ENCODE assay signal across 23 cellular contexts in genomic region chr2:169526451-169526850, GRCh38. TPM values are rescaled to one million over a fixed set of nuclear protein-coding genes. Genes with fewer than 3 reads are reported as not detected.
A peak's percentile ranks its signal among the peaks of the same experiment; 100 is the strongest.
DNase-seq lines count a peak whose midpoint lies in the region; ATAC-seq, FAIRE-seq and TF ChIP-seq lines count a peak whose summit lies in the region.
"Had no signal": no experiment of that assay in that cellular context is flagged by ENCODE, and none has a peak within 500 bp of the region (broad histone marks: within the 10 kb centered on the region; RNA-seq: fewer than 3 reads in every experiment).

No MANE protein-coding gene starts in this region.

- H4K8ac ChIP-seq in neuronal stem cell (ENCODE audit: low read depth, low read length): no peak overlapping the region

- H3K18ac ChIP-seq in neuronal stem cell (ENCODE audit: low read length): no peak overlapping the region

- H3K9ac ChIP-seq in neuronal stem cell (ENCODE audit: low read depth, low read length, poor library complexity): no peak overlapping the region
- H3K9ac ChIP-seq: SK-N-SH had no signal

- H3K4me1 Mint-ChIP-seq in activated naive CD8-positive, alpha-beta T cell treated with anti-CD3 and anti-CD28 coated beads for 36 hours: no peaks in the 10 kb centered on the region
- no peaks in the 10 kb centered on the region for H3K4me1 Mint-ChIP-seq in CD14-positive monocyte

- FAIRE-seq in bronchial epithelial cell (lab: Jason Lieb, UNC): no peak
- FAIRE-seq: A204.1 had no signal

- no peak overlapping the region for H3K14ac ChIP-seq in neuronal stem cell (ENCODE audit: low read length)

- H2BK15ac ChIP-seq in neuronal stem cell (ENCODE audit: low read length): no peak overlapping the region

- H3K27me3 ChIP-seq in bronchial epithelial cell (ENCODE audit: control insufficient read depth, insufficient read depth, low read length): no peaks in the 10 kb centered on the region
- no peaks in the 10 kb centered on the region for H3K27me3 ChIP-seq in neuronal stem cell (ENCODE audit: control insufficient read depth in 3 of 3, insufficient read depth in 3 of 3, low read depth in 1 of 3, low read length in 3 of 3)
- no peaks in the 10 kb centered on the region for H3K27me3 ChIP-seq in right cardiac atrium (ENCODE audit: control insufficient read depth, insufficient read depth)
- H3K27me3 ChIP-seq: BE2C had no signal

- no peak overlapping the region for H3K4me3 Mint-ChIP-seq in activated naive CD8-positive, alpha-beta T cell treated with anti-CD3 and anti-CD28 coated beads for 36 hours
- H3K4me3 Mint-ChIP-seq in CD14-positive monocyte: no peak overlapping the region
- H3K4me3 Mint-ChIP-seq: CD4-positive, alpha-beta T cell had no signal

- no peak overlapping the region for H2BK12ac ChIP-seq in neuronal stem cell (ENCODE audit: low read length)

- H3K9me3 ChIP-seq in neuronal stem cell (replicated peaks in 1 of 2; ENCODE audit: control insufficient read depth in 2 of 2, insufficient read depth in 1 of 2, low read depth in 1 of 2, low read length in 2 of 2) (no peaks in the 10 kb centered on the region), right cardiac atrium (ENCODE audit: control insufficient read depth, low read length) (no peaks in the 10 kb centered on the region)
- H3K9me3 ChIP-seq: BE2C, Caco-2, SK-N-SH had no signal

- peaks cover 9% of the 10 kb centered on the region for H3K36me3 Mint-ChIP-seq in activated naive CD8-positive, alpha-beta T cell treated with anti-CD3 and anti-CD28 coated beads for 36 hours
- H3K36me3 Mint-ChIP-seq in CD14-positive monocyte: peaks cover 18 to 24% of the 10 kb centered on the region in 2 donors

- H3K27ac Mint-ChIP-seq in activated naive CD8-positive, alpha-beta T cell treated with anti-CD3 and anti-CD28 coated beads for 36 hours: no peak overlapping the region
- H3K27ac Mint-ChIP-seq in CD14-positive monocyte: no peak overlapping the region
- H3K27ac Mint-ChIP-seq: CD4-positive, alpha-beta T cell had no signal

- no peak overlapping the region for H2AK5ac ChIP-seq in neuronal stem cell (ENCODE audit: low read depth, low read length)

- no peaks in the 10 kb centered on the region for H3K9me3 Mint-ChIP-seq in activated naive CD8-positive, alpha-beta T cell treated with anti-CD3 and anti-CD28 coated beads for 36 hours
- no peaks in the 10 kb centered on the region for H3K9me3 Mint-ChIP-seq in CD14-positive monocyte
- H3K9me3 Mint-ChIP-seq: CD4-positive, alpha-beta T cell had no signal

- intact Hi-C loops in right cardiac atrium (cut with DNase I) (loop anchor here in 1 of 4 donors (5.0 kb wide), 1 partner anchor 461 kb away; no protein-coding TSS in a partner anchor), CD14-positive monocyte (cut with micrococcal nuclease) (loop anchor here (10.0 kb wide), 1 partner anchor 398 kb away; no protein-coding TSS in a partner anchor)

- TF ChIP-seq CTCF in bronchial epithelial cell (IDR thresholded peaks at IDR 0.05; ENCODE audit: insufficient read depth, low read length, severe bottlenecking) (no peak), CD14-positive monocyte (IDR thresholded peaks at IDR 0.05) (no peak)

- H3K27ac ChIP-seq in neuronal stem cell (replicated peaks; ENCODE audit: low read length): peak overlapping the region; percentile 34
- no peak overlapping the region for H3K27ac ChIP-seq in right cardiac atrium (ENCODE audit: low read length)

- H2AFZ ChIP-seq in neuronal stem cell (ENCODE audit: low read length): no peak overlapping the region

- no peak overlapping the region for H3K4me2 ChIP-seq in neuronal stem cell (ENCODE audit: insufficient read depth, low read length, poor library complexity, severe bottlenecking)
- H3K4me2 ChIP-seq: SK-N-SH had no signal

- ATAC-seq in GM18502 (IDR thresholded peaks at IDR 0.05; ENCODE audit: poor library complexity, unreplicated experiment) (no peak), right cardiac atrium (no peak)

- H2BK5ac ChIP-seq in neuronal stem cell (ENCODE audit: low read length): no peak overlapping the region

- no peak overlapping the region for H3K4ac ChIP-seq in neuronal stem cell (ENCODE audit: low read length)

- peak; percentile 69 for DNase-seq in ELR (ENCODE audit: low read depth)
- peak; percentile 58 for DNase-seq in LHCN-M2 (ENCODE audit: low read depth)
- peak; percentile 60 for DNase-seq in bronchial epithelial cell (ENCODE audit: low read depth)
- no peak for DNase-seq in neuronal stem cell (ENCODE audit: low spot score)
- no peak for DNase-seq in right cardiac atrium
- no peak for DNase-seq in activated naive CD8-positive, alpha-beta T cell treated with anti-CD3 and anti-CD28 coated beads for 36 hours
- no peak for DNase-seq in CD14-positive monocyte (ENCODE audit: low spot score)
- DNase-seq: BE2C; Caco-2; CD4-positive, alpha-beta T cell; DMS153; Karpas-422; MM.1S; NCI-H1092 treated with DMSO at 0.1 percent for 48 hours; NCI-H2081; NCI-H774; SHP77; SK-N-SH had no signal

- H3K36me3 ChIP-seq in bronchial epithelial cell (ENCODE audit: control insufficient read depth, insufficient read depth, low read length): no peaks in the 10 kb centered on the region
- H3K36me3 ChIP-seq in neuronal stem cell (replicated peaks in 1 of 2; ENCODE audit: control insufficient read depth in 2 of 2, insufficient read depth in 2 of 2, low read length in 2 of 2): peaks cover 4 to 20% of the 10 kb centered on the region in 2 donors
- H3K36me3 ChIP-seq: BE2C had no signal

- H3K23ac ChIP-seq in neuronal stem cell (ENCODE audit: low read depth, low read length, poor library complexity): no peak overlapping the region

- no peaks in the 10 kb centered on the region for H3K27me3 Mint-ChIP-seq in activated naive CD8-positive, alpha-beta T cell treated with anti-CD3 and anti-CD28 coated beads for 36 hours
- no peaks in the 10 kb centered on the region for H3K27me3 Mint-ChIP-seq in CD14-positive monocyte (ENCODE audit: low read depth in 3 of 3)
- H3K27me3 Mint-ChIP-seq: CD4-positive, alpha-beta T cell had no signal

- no peaks in the 10 kb centered on the region for H3K79me1 ChIP-seq in neuronal stem cell (ENCODE audit: low read depth, low read length)

- no peak overlapping the region for H2BK120ac ChIP-seq in neuronal stem cell (ENCODE audit: low read depth, low read length)

- H4K91ac ChIP-seq in neuronal stem cell (ENCODE audit: low read depth, low read length, poor library complexity): no peak overlapping the region

- H3K4me1 ChIP-seq in neuronal stem cell (ENCODE audit: control insufficient read depth in 2 of 2, insufficient read depth in 1 of 2, low read depth in 1 of 2, low read length in 2 of 2) (peaks cover 2 to 5% of the 10 kb centered on the region in 2 donors), right cardiac atrium (ENCODE audit: control insufficient read depth, insufficient read depth, low read length) (no peaks in the 10 kb centered on the region)
- H3K4me1 ChIP-seq: BE2C, Caco-2 had no signal

- H3K4me3 ChIP-seq in bronchial epithelial cell (ENCODE audit: low read depth, low read length) (no peak overlapping the region), neuronal stem cell (ENCODE audit: low read length in 2 of 2) (no peak overlapping the region), right cardiac atrium (ENCODE audit: low read length) (no peak overlapping the region)

RNA-seq across cellular contexts. Expression of gene KLHL41, which starts 16.9 kb away (rescaled TPM):
- 32.3 and 91.1 TPM in 2 replicates for total RNA-seq in LHCN-M2 (2014; rRNA removed)
- 34.2 TPM for polyA plus RNA-seq in LHCN-M2 (2012)
- total RNA-seq in bronchial epithelial cell: under 0.01 TPM in 1 of 2 replicates, not detected in the other
- 0.45 TPM for polyA plus RNA-seq in neuronal stem cell (2013, experiment 1 of 2)
- 0.44 TPM for polyA plus RNA-seq in neuronal stem cell (2013, experiment 2 of 2)
- 100 to 1,000 TPM in 1 of 4 donors, 10 to 100 TPM in 3; 82.1 to 165 (median 88.6) TPM for total RNA-seq in right cardiac atrium
- polyA plus RNA-seq in right cardiac atrium: 62.2 TPM
- total RNA-seq in activated naive CD8-positive, alpha-beta T cell treated with anti-CD3 and anti-CD28 coated beads for 36 hours: under 1 TPM; 0.14 to 0.20 TPM
- polyA plus RNA-seq in CD14-positive monocyte: not detected
- total RNA-seq: Caco-2; CD4-positive, alpha-beta T cell; HT-29; NCI-H460; OCI-LY7 had no signal

RNA-seq across cellular contexts. Expression of gene BBS5, which starts 47.2 kb away (rescaled TPM):
- total RNA-seq in LHCN-M2 (2014; rRNA removed) (6.0 and 7.2 TPM in 2 replicates), bronchial epithelial cell (1.3 and 3.2 TPM in 2 replicates), right cardiac atrium (1 to 10 TPM; 8.3 to 9.6 (median 8.9) TPM)
- 2.0 TPM for polyA plus RNA-seq in LHCN-M2 (2012)
- polyA plus RNA-seq in neuronal stem cell (2013, experiment 1 of 2): 5.1 TPM
- polyA plus RNA-seq in neuronal stem cell (2013, experiment 2 of 2): 5.1 TPM
- polyA plus RNA-seq in right cardiac atrium (8.0 TPM), CD14-positive monocyte (under 1 TPM in 1 of 2 donors, not detected in 1; 0.04 TPM)
- total RNA-seq in activated naive CD8-positive, alpha-beta T cell treated with anti-CD3 and anti-CD28 coated beads for 36 hours: 1 to 10 TPM; 3.5 to 5.0 TPM

RNA-seq across cellular contexts. Expression of gene FASTKD1, which starts 47.2 kb away (rescaled TPM):
- total RNA-seq in LHCN-M2 (2014; rRNA removed) (22.8 and 26.9 TPM in 2 replicates), bronchial epithelial cell (15.5 and 15.8 TPM in 2 replicates), right cardiac atrium (10 to 100 TPM; 46.4 to 60.6 (median 52.4) TPM)
- 8.6 TPM for polyA plus RNA-seq in LHCN-M2 (2012)
- polyA plus RNA-seq in neuronal stem cell (2013, experiment 1 of 2): 38.3 TPM
- polyA plus RNA-seq in neuronal stem cell (2013, experiment 2 of 2): 41.0 TPM
- polyA plus RNA-seq in right cardiac atrium (55.1 TPM), CD14-positive monocyte (10 to 100 TPM in 1 of 2 donors, 1 to 10 TPM in 1; 9.1 to 14.3 TPM)
- total RNA-seq in activated naive CD8-positive, alpha-beta T cell treated with anti-CD3 and anti-CD28 coated beads for 36 hours: 10 to 100 TPM; 57.5 to 58.2 TPM

RNA-seq across cellular contexts. Expression of gene PPIG, which starts 57.7 kb away (rescaled TPM):
- 22.8 and 26.0 TPM in 2 replicates for total RNA-seq in LHCN-M2 (2014; rRNA removed)
- 16.3 TPM for polyA plus RNA-seq in LHCN-M2 (2012)
- 14.7 and 23.9 TPM in 2 replicates for total RNA-seq in bronchial epithelial cell
- polyA plus RNA-seq in neuronal stem cell (2013, experiment 1 of 2): 131 TPM
- 135 TPM for polyA plus RNA-seq in neuronal stem cell (2013, experiment 2 of 2)
- total RNA-seq in right cardiac atrium: 10 to 100 TPM; 41.3 to 49.4 (median 45.2) TPM
- 40.4 TPM for polyA plus RNA-seq in right cardiac atrium
- total RNA-seq in activated naive CD8-positive, alpha-beta T cell treated with anti-CD3 and anti-CD28 coated beads for 36 hours: 10 to 100 TPM; 67.3 to 72.6 TPM
- polyA plus RNA-seq in CD14-positive monocyte: 10 to 100 TPM; 21.0 to 34.4 TPM

Comparison
In these comparisons a context has a peak if more than half of its experiments do, and no peak if none do; other contexts are left out.
1. DNase-seq: peak in ELR (single experiment), LHCN-M2 (single experiment) and bronchial epithelial cell (single experiment); none in neuronal stem cell (single experiment), right cardiac atrium (0 of 3), activated naive CD8-positive, alpha-beta T cell treated with anti-CD3 and anti-CD28 coated beads for 36 hours (single experiment) and CD14-positive monocyte (single experiment).
2. RNA of gene KLHL41, which starts 16.9 kb away (total RNA-seq): 32.3 to 91.1 TPM in LHCN-M2 and 82.1 to 165 TPM in right cardiac atrium; 0.14 to 0.20 TPM in activated naive CD8-positive, alpha-beta T cell treated with anti-CD3 and anti-CD28 coated beads for 36 hours and under 0.01 TPM in bronchial epithelial cell; every median in the first group is over 10 times any median in the second.